Comparison of ENCODE assay signal across 8 cellular contexts in the genomic region with DNA sequence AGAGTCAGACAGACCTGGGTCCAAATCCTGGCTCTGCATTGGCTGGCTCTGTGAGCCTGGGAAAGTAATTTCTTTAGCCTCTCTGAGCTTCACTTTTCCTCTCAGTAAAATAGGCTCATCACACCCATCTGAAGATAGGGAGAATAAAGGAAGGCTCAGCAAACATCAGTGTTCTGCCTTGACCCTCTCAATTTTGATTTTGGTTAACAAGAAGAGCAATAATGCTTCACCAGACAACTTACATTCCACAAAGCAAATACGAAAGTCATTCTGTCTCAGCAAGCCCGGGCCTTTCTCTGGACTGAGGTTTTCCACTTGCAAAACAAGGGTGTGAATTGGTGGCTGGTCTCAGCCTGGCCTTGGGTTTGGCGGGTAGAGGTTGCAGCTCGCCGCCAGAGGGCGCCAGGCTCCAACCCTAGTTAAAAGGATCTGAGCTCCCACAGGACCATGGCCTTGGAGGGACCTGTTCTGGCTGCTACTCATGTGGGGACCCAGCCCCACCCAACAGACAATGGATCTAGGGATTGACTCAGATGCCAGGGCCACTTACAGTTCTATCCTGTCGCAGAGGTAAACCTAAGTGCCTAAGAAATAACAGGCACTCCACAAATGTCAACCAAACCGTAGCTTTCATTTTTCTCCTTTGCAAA. TPM values are rescaled to one million over a fixed set of nuclear protein-coding genes. Genes with fewer than 3 reads are reported as not detected.
DNase-seq lines count a peak whose midpoint lies in the region; ATAC-seq, FAIRE-seq and TF ChIP-seq lines count a peak whose summit lies in the region.

No MANE protein-coding gene starts in this region.

- H3K9ac ChIP-seq in mammary epithelial cell (ENCODE audit: insufficient read depth, low read length) (no peak overlapping the region), keratinocyte (ENCODE audit: control insufficient read depth, extremely low read depth, insufficient read depth, low read length) (no peak overlapping the region)

- peak; percentile 69 for FAIRE-seq in keratinocyte (lab: Jason Lieb, UNC)

- in situ Hi-C loops in mammary epithelial cell (cut with MboI; ENCODE audit: low sequenced_read_pairs in 2 of 2), result loop anchor here (5.0 to 10.0 kb wide), 3 partner anchors 48 to 98 kb away; no protein-coding TSS in a partner anchor

- ATAC-seq in GM19035 (IDR thresholded peaks at IDR 0.05; ENCODE audit: unreplicated experiment), result no peak

- peak; percentile 91 for DNase-seq in BE2C
- peak; percentile 88 for DNase-seq in H7
- peak; percentile 86 for DNase-seq in NCI-H2227 (lab: John Stamatoyannopoulos, UW; ENCODE audit: unreplicated experiment)
- peak; percentile 63 to 69 (median 66) for DNase-seq in activated CD4-positive, CD25-positive, alpha-beta regulatory T cell (lab: John Stamatoyannopoulos, UW)
- DNase-seq in mammary epithelial cell, result peak; percentile 73
- peak; percentile 35 for DNase-seq in keratinocyte (ENCODE audit: low read depth, low spot score)
- DNase-seq in stimulated activated CD4-positive, alpha-beta T cell treated with anti-CD3 and anti-CD28 coated beads, Interleukin-1b, Interleukin-23, amount 100 ng/mL, for 24 hours (ENCODE audit: low read depth in 4 of 4, low spot score in 1 of 4), result peak; percentile 71 to 81 (median 74)

- H3K4me3 ChIP-seq in BE2C (ENCODE audit: low read depth, low read length) (no peak overlapping the region), H7 (ENCODE audit: insufficient read depth, low read depth, low read length) (no peak overlapping the region), mammary epithelial cell (replicated peaks in 1 of 3; ENCODE audit: insufficient read depth in 1 of 3, low read depth in 2 of 3, low read length in 3 of 3) (no peak overlapping the region), keratinocyte (ENCODE audit: control insufficient read depth in 2 of 3, extremely low read depth in 1 of 3, insufficient read depth in 2 of 3, low read depth in 1 of 3, low read length in 3 of 3) (no peak overlapping the region)

- peak overlapping the region; percentile 34 for H3K4me2 ChIP-seq in mammary epithelial cell (ENCODE audit: insufficient read depth, low read depth, low read length)
- H3K4me2 ChIP-seq in keratinocyte (ENCODE audit: control insufficient read depth, extremely low read depth, insufficient read depth, low read depth, low read length), result no peak overlapping the region

- H3K9me3 ChIP-seq in BE2C (no peaks in the 10 kb centered on the region), mammary epithelial cell (replicated peaks; ENCODE audit: insufficient read depth, low read length) (no peaks in the 10 kb centered on the region), keratinocyte (ENCODE audit: control insufficient read depth, low read depth, low read length) (no peaks in the 10 kb centered on the region)

- H2AFZ ChIP-seq in mammary epithelial cell (ENCODE audit: low read depth, low read length), result peak overlapping the region; percentile 68
- H2AFZ ChIP-seq in keratinocyte (ENCODE audit: control insufficient read depth, low read length), result no peak overlapping the region

- TF ChIP-seq CTCF in BE2C (IDR thresholded peaks at IDR 0.05; ENCODE audit: low read depth, low read length), result peak; percentile 95
- peak; percentile 92 to 93 for TF ChIP-seq CTCF in mammary epithelial cell (conservative IDR thresholded peaks at IDR 0.05 in 1 of 2, IDR thresholded peaks at IDR 0.05 in 1 of 2; ENCODE audit: extremely low read depth in 1 of 2, insufficient read depth in 1 of 2, low read depth in 1 of 2, low read length in 2 of 2)
- peak; percentile 87 to 94 (median 91) for TF ChIP-seq CTCF in keratinocyte (optimal IDR thresholded peaks at IDR 0.05 in 1 of 3, IDR thresholded peaks at IDR 0.05 in 1 of 3, conservative IDR thresholded peaks at IDR 0.05 in 1 of 3; ENCODE audit: extremely low read depth in 1 of 3, insufficient read depth in 2 of 3, low read length in 3 of 3)

- H4K20me1 ChIP-seq in mammary epithelial cell (ENCODE audit: insufficient read depth, low read length) (no peaks in the 10 kb centered on the region), keratinocyte (ENCODE audit: control insufficient read depth, extremely low read depth, insufficient read depth, low read length) (no peaks in the 10 kb centered on the region)

- H3K79me2 ChIP-seq in mammary epithelial cell (ENCODE audit: insufficient read depth, low read length), result no peaks in the 10 kb centered on the region
- H3K79me2 ChIP-seq in keratinocyte (ENCODE audit: control insufficient read depth, insufficient read depth, low read length), result no peaks in the 10 kb centered on the region

- dilution Hi-C loops in mammary epithelial cell (cut with HindIII; ENCODE audit: low sequenced_read_pairs) (loop anchor here (5.0 kb wide), 2 partner anchors 42 to 78 kb away; no protein-coding TSS in a partner anchor), keratinocyte (cut with MboI; ENCODE audit: extremely low pct_ligation_motif_present, low sequenced_read_pairs) (no loop called here)

- no TSS peak for BruUV-seq in mammary epithelial cell (replicated peaks; lab: Mats Ljungman, UMichigan)

- peaks cover 4% of the 10 kb centered on the region; the same call in 1 of the 2 replicates for H3K4me1 ChIP-seq in BE2C
- H3K4me1 ChIP-seq in mammary epithelial cell (ENCODE audit: insufficient read depth, low read length), result peaks cover 6% of the 10 kb centered on the region
- H3K4me1 ChIP-seq in keratinocyte (ENCODE audit: control insufficient read depth, extremely low read depth, insufficient read depth, low read length), result peaks cover 10% of the 10 kb centered on the region

- CTCF ChIA-PET in mammary epithelial cell (lab: Charles Lee; ENCODE audit: low non-redundant PET), result interaction anchor here (0.6 to 0.9 kb wide), 11 partner anchors 14 to 225 kb away, joined by 3 to 11 read pairs (median 5); no protein-coding TSS in a partner anchor

- H3K9me1 ChIP-seq in keratinocyte (ENCODE audit: control insufficient read depth, extremely low read depth, insufficient read depth, low read length), result no peaks in the 10 kb centered on the region

- H3K27ac ChIP-seq in mammary epithelial cell (ENCODE audit: insufficient read depth, low read depth, low read length) (no peak overlapping the region), keratinocyte (ENCODE audit: control insufficient read depth, insufficient read depth, low read length) (no peak overlapping the region)

- no peaks in the 10 kb centered on the region for H3K36me3 ChIP-seq in BE2C
- H3K36me3 ChIP-seq in H7 (replicated peaks; ENCODE audit: control insufficient read depth, insufficient read depth, low read length), result no peaks in the 10 kb centered on the region
- H3K36me3 ChIP-seq in mammary epithelial cell (ENCODE audit: insufficient read depth, low read length), result no peaks in the 10 kb centered on the region
- no peaks in the 10 kb centered on the region for H3K36me3 ChIP-seq in keratinocyte (ENCODE audit: control insufficient read depth in 2 of 2, extremely low read depth in 1 of 2, insufficient read depth in 2 of 2, low read length in 2 of 2)

- H3K27me3 ChIP-seq in BE2C (no peaks in the 10 kb centered on the region), H7 (ENCODE audit: control insufficient read depth, insufficient read depth, low read length) (peaks cover 6% of the 10 kb centered on the region), mammary epithelial cell (ENCODE audit: insufficient read depth, low read length) (no peaks in the 10 kb centered on the region), keratinocyte (ENCODE audit: control insufficient read depth, extremely low read depth, insufficient read depth, low read length) (peaks cover 6% of the 10 kb centered on the region)

- WGBS in mammary epithelial cell (ENCODE audit: low coverage, missing lambda C conversion rate), result 5% methylated on average over 7 of the region's 8 CpGs

- intact Hi-C loops in mammary epithelial cell (cut with micrococcal nuclease), result loop anchor here (1.0 to 5.0 kb wide), 7 partner anchors 33 to 224 kb away; no protein-coding TSS in a partner anchor

RNA-seq across cellular contexts. Expression of a gene that starts 1.6 kb away (rescaled TPM):
- polyA plus RNA-seq in BE2C (2012; ENCODE audit: insufficient read depth, insufficient read length, low read depth), result not detected
- not detected in 2 replicates for total RNA-seq in H7 (2014; rRNA removed; shearing (Covaris generic))
- not detected for total RNA-seq in mammary epithelial cell
- polyA plus RNA-seq in mammary epithelial cell (not detected), keratinocyte (not detected in 3 replicates)
- polyA minus RNA-seq in mammary epithelial cell (not detected), keratinocyte (not detected in 3 replicates)
- not detected for polyA plus RNA-seq in keratinocyte (2011; ENCODE audit: low read depth)
- not detected in 2 replicates for polyA plus RNA-seq in keratinocyte (2011; cell fraction: cytosol; rRNA removed)
- polyA plus RNA-seq in keratinocyte (2011; cell fraction: nucleus; rRNA removed), result not detected in 2 replicates
- not detected in 2 replicates for polyA plus RNA-seq in keratinocyte (2012; ENCODE audit: low replicate concordance)
- not detected for polyA minus RNA-seq in keratinocyte (2011; cell fraction: cytosol; rRNA and poly(A)+ RNA removed)
- not detected in 2 replicates for polyA minus RNA-seq in keratinocyte (2011; cell fraction: nucleus; rRNA and poly(A)+ RNA removed)

RNA-seq across cellular contexts. Expression of a gene that starts 9.8 kb away (rescaled TPM):
- polyA plus RNA-seq in BE2C (2012; ENCODE audit: insufficient read depth, insufficient read length, low read depth), result 4.2 TPM
- total RNA-seq in H7 (2014; rRNA removed; shearing (Covaris generic)), result 0.67 and 1.8 TPM in 2 replicates
- not detected for total RNA-seq in mammary epithelial cell
- not detected for polyA plus RNA-seq in mammary epithelial cell
- polyA minus RNA-seq in mammary epithelial cell, result not detected
- not detected in 3 replicates for polyA plus RNA-seq in keratinocyte
- polyA plus RNA-seq in keratinocyte (2011; ENCODE audit: low read depth), result not detected
- not detected in 2 replicates for polyA plus RNA-seq in keratinocyte (2011; cell fraction: cytosol; rRNA removed)
- polyA plus RNA-seq in keratinocyte (2011; cell fraction: nucleus; rRNA removed), result not detected in 2 replicates
- not detected in 2 replicates for polyA plus RNA-seq in keratinocyte (2012; ENCODE audit: low replicate concordance)
- not detected in 3 replicates for polyA minus RNA-seq in keratinocyte
- not detected for polyA minus RNA-seq in keratinocyte (2011; cell fraction: cytosol; rRNA and poly(A)+ RNA removed)
- polyA minus RNA-seq in keratinocyte (2011; cell fraction: nucleus; rRNA and poly(A)+ RNA removed), result not detected in 2 replicates

RNA-seq across cellular contexts. Expression of a gene that starts 36.6 kb away (rescaled TPM):
- 6.1 TPM for polyA plus RNA-seq in BE2C (2012; ENCODE audit: insufficient read depth, insufficient read length, low read depth)
- 9.0 and 12.2 TPM in 2 replicates for total RNA-seq in H7 (2014; rRNA removed; shearing (Covaris generic))
- 1 to 10 TPM in 1 of 2 donors, under 1 TPM in 1; 0.85 to 1.8 TPM for total RNA-seq in mammary epithelial cell
- polyA plus RNA-seq in mammary epithelial cell, result 0.75 TPM
- 3.0 TPM for polyA minus RNA-seq in mammary epithelial cell
- polyA plus RNA-seq in keratinocyte, result 0.07 to 0.30 TPM (median 0.12 TPM) in 3 replicates
- not detected for polyA plus RNA-seq in keratinocyte (2011; ENCODE audit: low read depth)
- polyA plus RNA-seq in keratinocyte (2011; cell fraction: cytosol; rRNA removed), result 0.06 and 0.13 TPM in 2 replicates
- polyA plus RNA-seq in keratinocyte (2011; cell fraction: nucleus; rRNA removed), result 0.11 and 0.13 TPM in 2 replicates
- polyA plus RNA-seq in keratinocyte (2012; ENCODE audit: low replicate concordance), result 0.04 and 0.09 TPM in 2 replicates
- polyA minus RNA-seq in keratinocyte, result 0.13 to 0.23 TPM in 2 of 3 replicates, not detected in the other
- polyA minus RNA-seq in keratinocyte (2011; cell fraction: cytosol; rRNA and poly(A)+ RNA removed), result not detected
- 0.16 and 0.32 TPM in 2 replicates for polyA minus RNA-seq in keratinocyte (2011; cell fraction: nucleus; rRNA and poly(A)+ RNA removed)

Comparison
In these comparisons a context has a peak if more than half of its experiments do, and no peak if none do; other contexts are left out.
1. DNase-seq: peak in every context shown above with its lines; median percentile 91 in BE2C; 88 in H7; 86 in NCI-H2227; 74 in stimulated activated CD4-positive, alpha-beta T cell treated with anti-CD3 and anti-CD28 coated beads, Interleukin-1b, Interleukin-23, amount 100 ng/mL, for 24 hours; 73 in mammary epithelial cell; 66 in activated CD4-positive, CD25-positive, alpha-beta regulatory T cell; 35 in keratinocyte.